In the genomic region with DNA sequence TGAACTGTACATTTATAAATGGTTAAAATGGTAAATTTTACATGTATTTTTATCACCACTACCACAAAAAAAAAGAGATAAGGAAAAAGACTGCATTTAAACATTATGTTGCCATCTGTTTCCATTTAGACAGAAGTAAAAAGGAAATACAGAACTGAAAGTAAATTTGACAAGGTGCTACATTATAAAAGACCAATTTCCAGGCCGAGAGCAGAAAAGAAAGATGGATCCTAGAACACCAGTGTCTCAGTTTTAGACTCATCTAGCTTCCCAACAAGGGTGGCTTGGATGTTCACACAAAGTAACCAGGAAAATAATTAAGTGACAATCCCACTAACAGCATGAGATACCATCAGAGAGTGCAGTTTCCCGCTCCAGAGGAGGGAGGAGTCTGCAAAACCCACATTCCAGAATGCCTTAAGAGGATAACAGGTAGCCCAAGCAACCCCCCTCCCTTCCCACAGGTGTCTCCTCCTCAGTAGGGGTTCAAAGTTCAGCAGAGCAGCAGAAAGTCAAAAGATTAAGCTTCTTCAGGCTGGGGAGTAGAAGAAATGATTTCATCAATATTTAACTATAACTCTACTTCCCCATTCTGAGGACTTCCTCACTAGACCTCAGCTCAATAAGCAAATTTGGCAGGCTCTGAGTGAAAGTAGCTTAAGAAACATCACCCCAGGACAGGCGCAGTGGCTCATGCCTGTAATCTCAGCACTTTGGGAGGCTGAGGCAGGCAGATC, we compare ENCODE assay signal across 9 cellular contexts. TPM values are rescaled to one million over a fixed set of nuclear protein-coding genes. Genes with fewer than 3 reads are reported as not detected.
DNase-seq lines count a peak whose midpoint lies in the region; ATAC-seq and FAIRE-seq lines count a peak whose summit lies in the region.
"Had no signal": no experiment of that assay in that cellular context is flagged by ENCODE, and none has a peak within 500 bp of the region (broad histone marks: within the 10 kb centered on the region; RNA-seq: fewer than 3 reads in every experiment).

No MANE protein-coding gene starts in this region.

- peaks cover 31% of the 10 kb centered on the region for H3K36me3 Mint-ChIP-seq in activated T-cell treated with anti-CD3 and anti-CD28 coated beads, Interleukin-2, amount 50 U/mL, for 4 hours (ENCODE audit: insufficient read depth)

- H3K36me3 ChIP-seq in subcutaneous abdominal adipose tissue (ENCODE audit: control insufficient read depth in 5 of 5, insufficient read depth in 5 of 5, low read length in 5 of 5): peaks cover 3 to 13% (median 5%) of the 10 kb centered on the region in 5 donors

- no peak for DNase-seq in activated T-cell treated with anti-CD3 and anti-CD28 coated beads, Interleukin-2, amount 50 U/mL, for 4 hours
- DNase-seq in activated T-cell treated with anti-CD3 and anti-CD28 coated beads for 4 hours (no peak), SKM-1 (lab: John Stamatoyannopoulos, UW; ENCODE audit: unreplicated experiment) (peak; percentile 92), germinal center (ENCODE audit: low spot score) (peak; percentile 70), GM19239 (ENCODE audit: insufficient read length, low spot score) (no peak), H4 (ENCODE audit: low spot score) (no peak), NCI-H2196 treated with DMSO at 0.1 percent for 48 hours (lab: John Stamatoyannopoulos, UW; ENCODE audit: unreplicated experiment) (no peak)

- H3K27me3 Mint-ChIP-seq in activated T-cell treated with anti-CD3 and anti-CD28 coated beads, Interleukin-2, amount 50 U/mL, for 4 hours (ENCODE audit: low read depth): no peaks in the 10 kb centered on the region

- no peaks in the 10 kb centered on the region for H3K9me3 Mint-ChIP-seq in activated T-cell treated with anti-CD3 and anti-CD28 coated beads, Interleukin-2, amount 50 U/mL, for 4 hours

- no peak overlapping the region for H3K9ac ChIP-seq in subcutaneous abdominal adipose tissue (ENCODE audit: low read length in 5 of 5)

- H3K4me3 Mint-ChIP-seq in activated T-cell treated with anti-CD3 and anti-CD28 coated beads, Interleukin-2, amount 50 U/mL, for 4 hours: peak overlapping the region; percentile 100

- peak overlapping the region in 4 of 5 donors; percentile 3 to 43 (median 24) for H3K4me3 ChIP-seq in subcutaneous abdominal adipose tissue (ENCODE audit: low read depth in 1 of 5, low read length in 5 of 5)

- FAIRE-seq in GM19239 (lab: Jason Lieb, UNC): no peak

- no peaks in the 10 kb centered on the region for H3K27me3 ChIP-seq in subcutaneous abdominal adipose tissue (ENCODE audit: control insufficient read depth in 5 of 5, insufficient read depth in 4 of 5, low read length in 5 of 5)

- H3K27ac ChIP-seq in subcutaneous abdominal adipose tissue (ENCODE audit: low read depth, low read length): no peak overlapping the region
- H3K27ac ChIP-seq: C4-2B had no signal

- peaks cover 8 to 79% (median 71%) of the 10 kb centered on the region in 5 donors for H3K4me1 ChIP-seq in subcutaneous abdominal adipose tissue (ENCODE audit: control insufficient read depth in 5 of 5, insufficient read depth in 5 of 5, low read length in 5 of 5)

- no peaks in the 10 kb centered on the region for H3K9me3 ChIP-seq in subcutaneous abdominal adipose tissue (ENCODE audit: control insufficient read depth in 5 of 5, low read length in 5 of 5)

- no peak for ATAC-seq in activated T-cell treated with anti-CD3 and anti-CD28 coated beads, Interleukin-2, amount 50 U/mL, for 4 hours

- peaks cover 72% of the 10 kb centered on the region for H3K4me1 Mint-ChIP-seq in activated T-cell treated with anti-CD3 and anti-CD28 coated beads, Interleukin-2, amount 50 U/mL, for 4 hours (ENCODE audit: low read depth)

RNA-seq across cellular contexts. Expression of gene TPM3, which starts 11.8 kb away (rescaled TPM):
- 100 to 1,000 TPM; 788 to 834 (median 808) TPM for total RNA-seq in activated T-cell treated with anti-CD3 and anti-CD28 coated beads, Interleukin-2, amount 50 U/mL, for 4 hours
- total RNA-seq in H4 (2014; rRNA removed; shearing (Covaris generic)): 482 and 546 TPM in 2 replicates

RNA-seq across cellular contexts. Expression of gene NUP210L, which starts 25.2 kb away (rescaled TPM):
- under 1 TPM; 0.05 to 0.08 (median 0.08) TPM for total RNA-seq in activated T-cell treated with anti-CD3 and anti-CD28 coated beads, Interleukin-2, amount 50 U/mL, for 4 hours
- total RNA-seq in H4 (2014; rRNA removed; shearing (Covaris generic)): 0.02 TPM in 1 of 2 replicates, not detected in the other

RNA-seq across cellular contexts. Expression of gene CFAP141, which starts 26.0 kb away (rescaled TPM):
- not detected for total RNA-seq in activated T-cell treated with anti-CD3 and anti-CD28 coated beads, Interleukin-2, amount 50 U/mL, for 4 hours
- total RNA-seq in H4 (2014; rRNA removed; shearing (Covaris generic)): not detected in 2 replicates

RNA-seq across cellular contexts. Expression of gene UBAP2L, which starts 40.6 kb away (rescaled TPM):
- total RNA-seq in activated T-cell treated with anti-CD3 and anti-CD28 coated beads, Interleukin-2, amount 50 U/mL, for 4 hours: 100 to 1,000 TPM; 299 to 328 (median 318) TPM
- 74.3 and 85.9 TPM in 2 replicates for total RNA-seq in H4 (2014; rRNA removed; shearing (Covaris generic))

Comparison
In these comparisons a context has a peak if more than half of its experiments do, and no peak if none do; other contexts are left out.
1. DNase-seq: peak in SKM-1 (single experiment) and germinal center (single experiment); none in activated T-cell treated with anti-CD3 and anti-CD28 coated beads, Interleukin-2, amount 50 U/mL, for 4 hours (single experiment), activated T-cell treated with anti-CD3 and anti-CD28 coated beads for 4 hours (single experiment), GM19239 (single experiment), H4 (single experiment) and NCI-H2196 treated with DMSO at 0.1 percent for 48 hours (single experiment).